In the genomic region with DNA sequence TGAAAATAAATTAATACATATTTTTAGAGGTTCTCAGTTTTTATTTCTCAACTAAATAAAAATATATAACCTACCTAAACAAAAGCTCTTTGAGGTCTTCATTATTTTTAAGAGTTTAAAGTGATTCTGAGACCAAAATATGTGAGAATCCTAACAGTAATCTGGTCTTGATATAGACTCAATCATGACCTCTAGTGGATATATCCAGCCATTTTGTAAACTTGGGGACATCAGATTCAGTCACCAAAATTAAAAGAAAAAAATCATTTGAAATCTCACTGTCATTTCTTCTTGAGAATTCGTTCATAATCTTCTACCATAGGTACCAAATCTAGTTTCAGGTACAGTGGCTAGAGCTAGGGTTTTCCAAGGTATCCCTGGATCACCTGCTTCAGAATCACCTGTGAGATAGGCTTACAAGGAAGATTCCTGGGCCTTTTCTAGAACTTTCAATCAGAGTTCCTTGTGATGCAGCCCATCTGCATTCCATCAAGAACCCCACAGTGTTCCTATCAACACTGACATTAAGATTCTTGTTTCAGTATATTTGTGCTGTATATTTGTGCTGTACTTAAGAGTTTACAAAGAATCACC, we compare ENCODE assay signal across 8 cellular contexts.
A peak's percentile ranks its signal among the peaks of the same experiment; 100 is the strongest.
DNase-seq lines count a peak whose midpoint lies in the region; TF ChIP-seq lines count a peak whose summit lies in the region.

No MANE protein-coding gene starts in this region.

- peak; percentile 39 for DNase-seq in NOMO-1 treated with DMSO at 0.1 percent for 48 hours (lab: John Stamatoyannopoulos, UW; ENCODE audit: unreplicated experiment)
- DNase-seq in NOMO-1 treated with dmso at 0.1 percent for 144 hours (lab: John Stamatoyannopoulos, UW; ENCODE audit: unreplicated experiment) = no peak
- peak; percentile 18 for DNase-seq in NT2/D1 (ENCODE audit: low read depth, low spot score)
- peak; percentile 72 for DNase-seq in fibroblast of pulmonary artery (ENCODE audit: low read depth)
- DNase-seq in transverse colon = no peak
- no peak for DNase-seq in activated CD4-positive, alpha-beta T cell treated with anti-CD3 and anti-CD28 coated beads for 4 hours
- DNase-seq in NK-92 (lab: John Stamatoyannopoulos, UW; ENCODE audit: unreplicated experiment) = no peak
- no peak for DNase-seq in GM19238 (ENCODE audit: insufficient read length, low spot score)

- H3K9me3 ChIP-seq in NT2/D1 (ENCODE audit: insufficient read depth, low read length) (no peaks in the 10 kb centered on the region), transverse colon (no peaks in the 10 kb centered on the region)

- intact Hi-C loops in transverse colon (cut with DNase I; ENCODE audit: low total_unique reads) = no loop called here

- TF ChIP-seq POLR2A in transverse colon (IDR thresholded peaks at IDR 0.05) = no peak

- no peaks in the 10 kb centered on the region for H3K36me3 ChIP-seq in NT2/D1 (ENCODE audit: insufficient read depth, insufficient read length, low read length)
- no peaks in the 10 kb centered on the region for H3K36me3 ChIP-seq in transverse colon

- H3K27me3 ChIP-seq in NT2/D1 (ENCODE audit: insufficient read depth, insufficient read length) = no peaks in the 10 kb centered on the region
- no peaks in the 10 kb centered on the region for H3K27me3 ChIP-seq in transverse colon

- no peak overlapping the region for H3K27ac ChIP-seq in transverse colon

- TF ChIP-seq CTCF in fibroblast of pulmonary artery (IDR thresholded peaks at IDR 0.05; ENCODE audit: low read length, missing control alignments) (peak; percentile 62), transverse colon (IDR thresholded peaks at IDR 0.05) (peak in 3 of 5 experiments; percentile 10 to 24 (median 13))

- TF ChIP-seq EP300 in transverse colon (IDR thresholded peaks at IDR 0.05; ENCODE audit: low read depth) = no peak

- in situ Hi-C loops in transverse colon (cut with MboI; ENCODE audit: low pct_ligation_motif_present in 1 of 4, low pct_unique_long_range_greater_than_20kb in 1 of 4, low sequenced_read_pairs in 3 of 4) = loop anchor here in 1 of 4 donors (25.0 kb wide), 1 partner anchor 1200 kb away; a partner anchor contains a TSS

- H3K9ac ChIP-seq in NT2/D1 (ENCODE audit: insufficient read length, low read depth) = no peak overlapping the region

- H3K4me3 ChIP-seq in NT2/D1 (ENCODE audit: insufficient read length, low read depth) (no peak overlapping the region), fibroblast of pulmonary artery (replicated peaks; ENCODE audit: low read depth, low read length) (no peak overlapping the region), transverse colon (no peak overlapping the region)

- H3K4me1 ChIP-seq in NT2/D1 (ENCODE audit: insufficient read depth, insufficient read length) = no peaks in the 10 kb centered on the region
- peaks cover 0 to 6% (median 0%) of the 10 kb centered on the region in 4 donors for H3K4me1 ChIP-seq in transverse colon

- WGBS in transverse colon (ENCODE audit: low coverage in 1 of 2), 2 donors = 22 to 60% methylated on average over 1 of the region's 1 CpG

Comparison
In these comparisons a context has a peak if more than half of its experiments do, and no peak if none do; other contexts are left out.
1. DNase-seq: peak in NOMO-1 treated with DMSO at 0.1 percent for 48 hours (single experiment), NT2/D1 (single experiment) and fibroblast of pulmonary artery (single experiment); none in NOMO-1 treated with dmso at 0.1 percent for 144 hours (single experiment), transverse colon (single experiment), activated CD4-positive, alpha-beta T cell treated with anti-CD3 and anti-CD28 coated beads for 4 hours (0 of 2), NK-92 (single experiment) and GM19238 (single experiment).